1 cellular context compared by ENCODE assay signal in the genomic region with DNA sequence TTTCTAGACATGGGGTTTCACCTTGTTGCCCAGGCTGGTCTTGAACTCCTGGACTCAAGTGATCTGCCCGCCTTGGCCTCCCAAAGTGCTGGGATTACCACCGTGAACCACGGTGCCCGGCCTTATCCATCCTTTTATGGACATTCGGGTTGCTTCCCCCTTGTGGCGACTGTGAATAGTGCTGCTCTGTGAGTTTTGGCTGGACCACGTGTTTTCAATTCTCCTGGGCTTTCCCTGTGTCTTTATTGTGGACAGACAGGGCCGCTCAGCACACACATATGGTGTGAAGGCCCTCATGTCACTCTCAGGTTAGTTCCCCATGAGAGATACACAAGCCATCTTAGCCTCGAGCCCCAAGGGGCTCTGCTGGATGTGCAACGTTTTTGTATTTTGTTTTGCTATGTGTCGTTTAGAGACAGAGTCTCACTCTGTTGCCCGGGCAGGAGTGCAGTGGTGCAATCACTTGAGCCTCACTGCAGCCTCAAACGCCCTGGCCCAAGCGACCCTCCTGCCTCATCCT.
TF ChIP-seq lines count a peak whose summit lies in the region.

No MANE protein-coding gene starts in this region.

TF ChIP-seq in HepG2, 621 proteins besides CTCF, POLR2A, EP300 and RAD21 (continued from another document and continues in another):
- TF ChIP-seq SMARCE1 (IDR thresholded peaks at IDR 0.05; ENCODE audit: borderline replicate concordance) (no peak), DMAP1 (CRISPR knock-in tag; IDR thresholded peaks at IDR 0.05) (peak; percentile 47; the same call in 1 of the 2 replicates), ZFP82 (CRISPR knock-in tag; IDR thresholded peaks at IDR 0.05; ENCODE audit: borderline replicate concordance) (no peak), IKZF1 (IDR thresholded peaks at IDR 0.05) (no peak), REPIN1 (CRISPR knock-in tag; IDR thresholded peaks at IDR 0.05; ENCODE audit: borderline replicate concordance, low read depth) (peak; percentile 52; the same call in 1 of the 2 replicates), TCF7L2 (IDR thresholded peaks at IDR 0.05; ENCODE audit: low read depth, low read length) (no peak), TRIM24 (CRISPR knock-in tag; IDR thresholded peaks at IDR 0.05) (no peak), ZNF639 (CRISPR knock-in tag; conservative IDR thresholded peaks at IDR 0.05) (no peak), MED13 (CRISPR knock-in tag; IDR thresholded peaks at IDR 0.05) (no peak), REST (IDR thresholded peaks at IDR 0.05; ENCODE audit: borderline replicate concordance in 1 of 2, low read depth in 1 of 2, low read length in 2 of 2) (no peak), FOXO1 (CRISPR knock-in tag; IDR thresholded peaks at IDR 0.05) (no peak), KDM4B (CRISPR knock-in tag; IDR thresholded peaks at IDR 0.05) (0 out of 2 replicates have a peak, but pooled peaks have one; percentile 55), ZNF703 (CRISPR knock-in tag; IDR thresholded peaks at IDR 0.05; ENCODE audit: borderline replicate concordance) (no peak), CHD4 (IDR thresholded peaks at IDR 0.05; ENCODE audit: borderline replicate concordance, low read length) (no peak), MAFG (CRISPR knock-in tag; IDR thresholded peaks at IDR 0.05) (no peak), BCL6 (CRISPR knock-in tag; IDR thresholded peaks at IDR 0.05) (no peak), TFDP2 (CRISPR knock-in tag; IDR thresholded peaks at IDR 0.05) (0 out of 2 replicates have a peak, but pooled peaks have one; percentile 35), EHMT2 (IDR thresholded peaks at IDR 0.05; ENCODE audit: borderline replicate concordance, low read depth, low read length) (no peak), ZBTB49 (CRISPR knock-in tag; IDR thresholded peaks at IDR 0.05; ENCODE audit: borderline replicate concordance) (no peak), NFKBIZ (CRISPR knock-in tag; IDR thresholded peaks at IDR 0.05) (no peak), PREB (CRISPR knock-in tag; IDR thresholded peaks at IDR 0.05) (no peak), TCF7 (IDR thresholded peaks at IDR 0.05; ENCODE audit: low read depth) (no peak), ZNF713 (CRISPR knock-in tag; IDR thresholded peaks at IDR 0.05) (no peak), SP5 (CRISPR knock-in tag; IDR thresholded peaks at IDR 0.05; ENCODE audit: borderline replicate concordance, low read depth) (no peak), ZNF260 (CRISPR knock-in tag; IDR thresholded peaks at IDR 0.05; ENCODE audit: borderline replicate concordance, low read depth) (no peak), ZSCAN31 (CRISPR knock-in tag; IDR thresholded peaks at IDR 0.05; ENCODE audit: low read depth) (peak; percentile 36; the same call in 1 of the 2 replicates), ZNF253 (CRISPR knock-in tag; IDR thresholded peaks at IDR 0.05; ENCODE audit: borderline replicate concordance) (no peak), IRF9 (CRISPR knock-in tag; IDR thresholded peaks at IDR 0.05; ENCODE audit: borderline replicate concordance) (no peak), ZNF567 (CRISPR knock-in tag; IDR thresholded peaks at IDR 0.05; ENCODE audit: borderline replicate concordance) (no peak), ESRRA (CRISPR knock-in tag; IDR thresholded peaks at IDR 0.05; ENCODE audit: low read depth) (no peak), SALL1 (CRISPR knock-in tag; IDR thresholded peaks at IDR 0.05) (0 out of 2 replicates have a peak, but pooled peaks have one; percentile 43), STAT5B (CRISPR knock-in tag; IDR thresholded peaks at IDR 0.05) (no peak)
- TF ChIP-seq, protein P1, sequence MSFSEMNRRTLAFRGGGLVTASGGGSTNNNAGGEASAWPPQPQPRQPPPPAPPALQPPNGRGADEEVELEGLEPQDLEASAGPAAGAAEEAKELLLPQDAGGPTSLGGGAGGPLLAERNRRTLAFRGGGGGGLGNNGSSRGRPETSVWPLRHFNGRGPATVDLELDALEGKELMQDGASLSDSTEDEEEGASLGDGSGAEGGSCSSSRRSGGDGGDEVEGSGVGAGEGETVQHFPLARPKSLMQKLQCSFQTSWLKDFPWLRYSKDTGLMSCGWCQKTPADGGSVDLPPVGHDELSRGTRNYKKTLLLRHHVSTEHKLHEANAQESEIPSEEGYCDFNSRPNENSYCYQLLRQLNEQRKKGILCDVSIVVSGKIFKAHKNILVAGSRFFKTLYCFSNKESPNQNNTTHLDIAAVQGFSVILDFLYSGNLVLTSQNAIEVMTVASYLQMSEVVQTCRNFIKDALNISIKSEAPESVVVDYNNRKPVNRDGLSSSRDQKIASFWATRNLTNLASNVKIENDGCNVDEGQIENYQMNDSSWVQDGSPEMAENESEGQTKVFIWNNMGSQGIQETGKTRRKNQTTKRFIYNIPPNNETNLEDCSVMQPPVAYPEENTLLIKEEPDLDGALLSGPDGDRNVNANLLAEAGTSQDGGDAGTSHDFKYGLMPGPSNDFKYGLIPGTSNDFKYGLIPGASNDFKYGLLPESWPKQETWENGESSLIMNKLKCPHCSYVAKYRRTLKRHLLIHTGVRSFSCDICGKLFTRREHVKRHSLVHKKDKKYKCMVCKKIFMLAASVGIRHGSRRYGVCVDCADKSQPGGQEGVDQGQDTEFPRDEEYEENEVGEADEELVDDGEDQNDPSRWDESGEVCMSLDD (CRISPR knock-in tag; IDR thresholded peaks at IDR 0.05; ENCODE audit: borderline replicate concordance) = no peak
- TF ChIP-seq, protein P2, sequence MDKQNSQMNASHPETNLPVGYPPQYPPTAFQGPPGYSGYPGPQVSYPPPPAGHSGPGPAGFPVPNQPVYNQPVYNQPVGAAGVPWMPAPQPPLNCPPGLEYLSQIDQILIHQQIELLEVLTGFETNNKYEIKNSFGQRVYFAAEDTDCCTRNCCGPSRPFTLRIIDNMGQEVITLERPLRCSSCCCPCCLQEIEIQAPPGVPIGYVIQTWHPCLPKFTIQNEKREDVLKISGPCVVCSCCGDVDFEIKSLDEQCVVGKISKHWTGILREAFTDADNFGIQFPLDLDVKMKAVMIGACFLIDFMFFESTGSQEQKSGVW (CRISPR knock-in tag; IDR thresholded peaks at IDR 0.05; ENCODE audit: borderline replicate concordance) = no peak
- TF ChIP-seq, protein P3, sequence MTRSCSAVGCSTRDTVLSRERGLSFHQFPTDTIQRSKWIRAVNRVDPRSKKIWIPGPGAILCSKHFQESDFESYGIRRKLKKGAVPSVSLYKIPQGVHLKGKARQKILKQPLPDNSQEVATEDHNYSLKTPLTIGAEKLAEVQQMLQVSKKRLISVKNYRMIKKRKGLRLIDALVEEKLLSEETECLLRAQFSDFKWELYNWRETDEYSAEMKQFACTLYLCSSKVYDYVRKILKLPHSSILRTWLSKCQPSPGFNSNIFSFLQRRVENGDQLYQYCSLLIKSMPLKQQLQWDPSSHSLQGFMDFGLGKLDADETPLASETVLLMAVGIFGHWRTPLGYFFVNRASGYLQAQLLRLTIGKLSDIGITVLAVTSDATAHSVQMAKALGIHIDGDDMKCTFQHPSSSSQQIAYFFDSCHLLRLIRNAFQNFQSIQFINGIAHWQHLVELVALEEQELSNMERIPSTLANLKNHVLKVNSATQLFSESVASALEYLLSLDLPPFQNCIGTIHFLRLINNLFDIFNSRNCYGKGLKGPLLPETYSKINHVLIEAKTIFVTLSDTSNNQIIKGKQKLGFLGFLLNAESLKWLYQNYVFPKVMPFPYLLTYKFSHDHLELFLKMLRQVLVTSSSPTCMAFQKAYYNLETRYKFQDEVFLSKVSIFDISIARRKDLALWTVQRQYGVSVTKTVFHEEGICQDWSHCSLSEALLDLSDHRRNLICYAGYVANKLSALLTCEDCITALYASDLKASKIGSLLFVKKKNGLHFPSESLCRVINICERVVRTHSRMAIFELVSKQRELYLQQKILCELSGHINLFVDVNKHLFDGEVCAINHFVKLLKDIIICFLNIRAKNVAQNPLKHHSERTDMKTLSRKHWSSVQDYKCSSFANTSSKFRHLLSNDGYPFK (CRISPR knock-in tag; IDR thresholded peaks at IDR 0.05; ENCODE audit: borderline replicate concordance) = no peak
- TF ChIP-seq, protein P4, sequence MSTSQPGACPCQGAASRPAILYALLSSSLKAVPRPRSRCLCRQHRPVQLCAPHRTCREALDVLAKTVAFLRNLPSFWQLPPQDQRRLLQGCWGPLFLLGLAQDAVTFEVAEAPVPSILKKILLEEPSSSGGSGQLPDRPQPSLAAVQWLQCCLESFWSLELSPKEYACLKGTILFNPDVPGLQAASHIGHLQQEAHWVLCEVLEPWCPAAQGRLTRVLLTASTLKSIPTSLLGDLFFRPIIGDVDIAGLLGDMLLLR (CRISPR knock-in tag; IDR thresholded peaks at IDR 0.05) = no peak
- TF ChIP-seq, protein P5, sequence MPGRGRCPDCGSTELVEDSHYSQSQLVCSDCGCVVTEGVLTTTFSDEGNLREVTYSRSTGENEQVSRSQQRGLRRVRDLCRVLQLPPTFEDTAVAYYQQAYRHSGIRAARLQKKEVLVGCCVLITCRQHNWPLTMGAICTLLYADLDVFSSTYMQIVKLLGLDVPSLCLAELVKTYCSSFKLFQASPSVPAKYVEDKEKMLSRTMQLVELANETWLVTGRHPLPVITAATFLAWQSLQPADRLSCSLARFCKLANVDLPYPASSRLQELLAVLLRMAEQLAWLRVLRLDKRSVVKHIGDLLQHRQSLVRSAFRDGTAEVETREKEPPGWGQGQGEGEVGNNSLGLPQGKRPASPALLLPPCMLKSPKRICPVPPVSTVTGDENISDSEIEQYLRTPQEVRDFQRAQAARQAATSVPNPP (CRISPR knock-in tag; IDR thresholded peaks at IDR 0.05) = no peak
